Comparison of ENCODE assay signal across 1 cellular context in genomic region chr13:95301947-95302386, GRCh38.
TF ChIP-seq lines count a peak whose summit lies in the region.

No MANE protein-coding gene starts in this region.

TF ChIP-seq in HEK293, 187 proteins besides CTCF, POLR2A, EP300 and RAD21 (continued from another document):
- TF ChIP-seq REPIN1 (tag by site-specific recombination; IDR thresholded peaks at IDR 0.05; ENCODE audit: low read depth) (no peak), ZNF76 (tag by site-specific recombination; IDR thresholded peaks at IDR 0.05; ENCODE audit: borderline replicate concordance, low read depth) (no peak), ZNF341 (tag by site-specific recombination; IDR thresholded peaks at IDR 0.05; ENCODE audit: low read depth) (peak; percentile 18; the same call in 1 of the 2 replicates), ZBTB17 (tag by site-specific recombination; IDR thresholded peaks at IDR 0.05) (peak; percentile 75), SP3 (tag by site-specific recombination; IDR thresholded peaks at IDR 0.05) (peak; percentile 51; the same call in 1 of the 2 replicates), SCRT2 (tag by site-specific recombination; IDR thresholded peaks at IDR 0.05) (peak; percentile 97)
- TF ChIP-seq, protein P1, sequence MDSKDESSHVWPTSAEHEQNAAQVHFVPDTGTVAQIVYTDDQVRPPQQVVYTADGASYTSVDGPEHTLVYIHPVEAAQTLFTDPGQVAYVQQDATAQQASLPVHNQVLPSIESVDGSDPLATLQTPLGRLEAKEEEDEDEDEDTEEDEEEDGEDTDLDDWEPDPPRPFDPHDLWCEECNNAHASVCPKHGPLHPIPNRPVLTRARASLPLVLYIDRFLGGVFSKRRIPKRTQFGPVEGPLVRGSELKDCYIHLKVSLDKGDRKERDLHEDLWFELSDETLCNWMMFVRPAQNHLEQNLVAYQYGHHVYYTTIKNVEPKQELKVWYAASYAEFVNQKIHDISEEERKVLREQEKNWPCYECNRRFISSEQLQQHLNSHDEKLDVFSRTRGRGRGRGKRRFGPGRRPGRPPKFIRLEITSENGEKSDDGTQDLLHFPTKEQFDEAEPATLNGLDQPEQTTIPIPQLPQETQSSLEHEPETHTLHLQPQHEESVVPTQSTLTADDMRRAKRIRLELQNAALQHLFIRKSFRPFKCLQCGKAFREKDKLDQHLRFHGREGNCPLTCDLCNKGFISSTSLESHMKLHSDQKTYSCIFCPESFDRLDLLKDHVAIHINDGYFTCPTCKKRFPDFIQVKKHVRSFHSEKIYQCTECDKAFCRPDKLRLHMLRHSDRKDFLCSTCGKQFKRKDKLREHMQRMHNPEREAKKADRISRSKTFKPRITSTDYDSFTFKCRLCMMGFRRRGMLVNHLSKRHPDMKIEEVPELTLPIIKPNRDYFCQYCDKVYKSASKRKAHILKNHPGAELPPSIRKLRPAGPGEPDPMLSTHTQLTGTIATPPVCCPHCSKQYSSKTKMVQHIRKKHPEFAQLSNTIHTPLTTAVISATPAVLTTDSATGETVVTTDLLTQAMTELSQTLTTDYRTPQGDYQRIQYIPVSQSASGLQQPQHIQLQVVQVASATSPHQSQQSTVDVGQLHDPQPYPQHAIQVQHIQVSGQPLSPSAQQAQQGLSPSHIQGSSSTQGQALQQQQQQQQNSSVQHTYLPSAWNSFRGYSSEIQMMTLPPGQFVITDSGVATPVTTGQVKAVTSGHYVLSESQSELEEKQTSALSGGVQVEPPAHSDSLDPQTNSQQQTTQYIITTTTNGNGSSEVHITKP (tag by site-specific recombination; IDR thresholded peaks at IDR 0.05): 0 out of 2 replicates have a peak, but pooled peaks have one; percentile 27
